18 cellular contexts compared by ENCODE assay signal in the genomic region with DNA sequence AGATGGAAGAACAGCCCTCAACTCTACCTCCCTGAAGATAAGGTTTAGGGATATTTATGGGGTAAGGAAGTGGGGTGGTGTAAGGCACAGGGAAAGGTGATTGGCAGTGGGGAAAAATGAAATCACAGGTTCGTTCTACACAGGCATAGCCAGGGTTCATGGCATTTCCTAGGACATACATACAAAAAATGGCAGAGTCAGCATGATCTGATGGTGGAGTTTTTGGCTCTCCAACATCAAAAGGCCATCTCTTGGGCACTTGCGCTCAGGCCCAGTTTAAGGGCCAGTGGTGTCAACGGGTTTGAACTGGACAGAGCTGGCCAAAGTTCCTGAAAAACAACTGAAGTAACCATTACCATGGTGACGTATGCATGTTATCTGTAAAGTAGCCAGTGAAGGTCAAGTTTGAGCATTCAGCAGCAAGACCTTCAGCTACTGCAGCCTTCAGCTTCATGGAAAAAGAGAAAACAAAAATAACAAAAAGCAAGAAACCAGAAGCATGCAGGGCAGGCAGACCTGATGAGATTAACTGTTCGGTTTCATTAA.
"Had no signal": no experiment of that assay in that cellular context is flagged by ENCODE, and none has a peak within 500 bp of the region (broad histone marks: within the 10 kb centered on the region; RNA-seq: fewer than 3 reads in every experiment).

No MANE protein-coding gene starts in this region.

- H3K4me3 ChIP-seq: colonic mucosa, SJSA1, skin epidermis, thoracic aorta had no signal

- H3K9ac ChIP-seq: parathyroid adenoma had no signal

- H3K27ac ChIP-seq: colonic mucosa, foreskin keratinocyte, parathyroid adenoma, SJSA1, thoracic aorta had no signal

- H3K27me3 Mint-ChIP-seq: activated B cell treated with CpG ODN at 0.5 μM for 24 hours; activated T-helper 17 cell treated with anti-CD3 and anti-CD28 coated beads, Interleukin-2, amount 50 U/mL, for 72 hours; stimulated activated naive CD8-positive, alpha-beta T cell treated with anti-CD3 and anti-CD28 coated beads, Interleukin-15, Interleukin-2, amounts not matched to agents 100 ng/mL and 50 ng/mL, for 24 hours had no signal

- H3K9me3 ChIP-seq: colonic mucosa, SJSA1, thoracic aorta had no signal

- H3K36me3 ChIP-seq: SJSA1 had no signal

- H3K9me3 Mint-ChIP-seq: activated B cell treated with CpG ODN at 0.5 μM for 24 hours; activated T-helper 17 cell treated with anti-CD3 and anti-CD28 coated beads, Interleukin-2, amount 50 U/mL, for 72 hours; nephron progenitor cell; stimulated activated naive CD8-positive, alpha-beta T cell treated with anti-CD3 and anti-CD28 coated beads, Interleukin-15, Interleukin-2, amounts not matched to agents 100 ng/mL and 50 ng/mL, for 24 hours; T-helper 2 cell treated with Interferon-gamma antibody and Interleukin-4, amounts not matched to agents 5 μg/mL and 100 μg/mL, for 36 hours had no signal

- H3K27ac Mint-ChIP-seq: activated B cell treated with CpG ODN at 0.5 μM for 24 hours; activated T-helper 17 cell treated with anti-CD3 and anti-CD28 coated beads, Interleukin-2, amount 50 U/mL, for 72 hours; nephron progenitor cell; stimulated activated naive CD8-positive, alpha-beta T cell treated with anti-CD3 and anti-CD28 coated beads, Interleukin-15, Interleukin-2, amounts not matched to agents 100 ng/mL and 50 ng/mL, for 24 hours; T-helper 2 cell treated with Interferon-gamma antibody and Interleukin-4, amounts not matched to agents 5 μg/mL and 100 μg/mL, for 36 hours had no signal

- H3K27me3 ChIP-seq: colonic mucosa, foreskin keratinocyte, SJSA1 had no signal

- H3K4me1 ChIP-seq: colonic mucosa, foreskin keratinocyte, parathyroid adenoma, SJSA1 had no signal

- H2AFZ ChIP-seq: parathyroid adenoma had no signal

- H3K4me1 Mint-ChIP-seq: activated B cell treated with CpG ODN at 0.5 μM for 24 hours; activated T-helper 17 cell treated with anti-CD3 and anti-CD28 coated beads, Interleukin-2, amount 50 U/mL, for 72 hours had no signal

- H3K79me2 ChIP-seq: parathyroid adenoma had no signal

- DNase-seq: activated B cell treated with CpG ODN at 0.5 μM for 24 hours; activated CD4-positive, alpha-beta T cell treated with anti-CD3 and anti-CD28 coated beads for 48 hours; activated CD8-positive, alpha-beta memory T cell treated with anti-CD3 and anti-CD28 coated beads, Interleukin-2, amount 50 U/mL, for 48 hours; activated naive CD4-positive, alpha-beta T cell treated with anti-CD3 and anti-CD28 coated beads, Interleukin-2, amount 50 U/mL, for 16 hours; colonic mucosa; effector CD4-positive, alpha-beta T cell; foreskin keratinocyte; kidney glomerular epithelial cell; nephron progenitor cell; stimulated activated CD4-positive, alpha-beta T cell treated with anti-CD3 and anti-CD28 coated beads, Interleukin-4, amount 100 ng/mL, for 4 hours; stimulated activated CD8-positive, alpha-beta memory T cell treated with anti-CD3 and anti-CD28 coated beads, Interleukin-4, amount 100 ng/mL, for 48 hours had no signal

- H3K4me3 Mint-ChIP-seq: activated B cell treated with CpG ODN at 0.5 μM for 24 hours; activated T-helper 17 cell treated with anti-CD3 and anti-CD28 coated beads, Interleukin-2, amount 50 U/mL, for 72 hours; nephron progenitor cell; stimulated activated naive CD8-positive, alpha-beta T cell treated with anti-CD3 and anti-CD28 coated beads, Interleukin-15, Interleukin-2, amounts not matched to agents 100 ng/mL and 50 ng/mL, for 24 hours; T-helper 2 cell treated with Interferon-gamma antibody and Interleukin-4, amounts not matched to agents 5 μg/mL and 100 μg/mL, for 36 hours had no signal

- ATAC-seq: activated T-helper 17 cell treated with anti-CD3 and anti-CD28 coated beads, Interleukin-2, amount 50 U/mL, for 72 hours; foreskin keratinocyte had no signal
